In genomic region chr2:135052042-135052876, GRCh38 we compare ENCODE assay signal across 1 cellular context.
A peak's percentile ranks its signal among the peaks of the same experiment; 100 is the strongest.
TF ChIP-seq lines count a peak whose summit lies in the region.

RAB3GAP1 (plus strand) TSS chr2:135052292; CDS start chr2:135052308, 16 bp downstream.

TF ChIP-seq in HepG2, 621 proteins besides CTCF, POLR2A, EP300 and RAD21 (continued from another document and continues in another):
- TF ChIP-seq SNAPC5 (CRISPR knock-in tag; IDR thresholded peaks at IDR 0.05; ENCODE audit: borderline replicate concordance) (0 out of 2 replicates have a peak, but pooled peaks have one; percentile 54), RBM22 (optimal IDR thresholded peaks at IDR 0.05; ENCODE audit: low read length) (no peak), MXD1 (CRISPR knock-in tag; IDR thresholded peaks at IDR 0.05) (no peak), SPEN (CRISPR knock-in tag; IDR thresholded peaks at IDR 0.05; ENCODE audit: low read depth) (no peak; the same call in 1 of the 2 replicates), ZNF362 (CRISPR knock-in tag; IDR thresholded peaks at IDR 0.05; ENCODE audit: borderline replicate concordance) (no peak), NFE2L2 (IDR thresholded peaks at IDR 0.05; ENCODE audit: low read length) (no peak), THRA (CRISPR knock-in tag; IDR thresholded peaks at IDR 0.05; ENCODE audit: borderline replicate concordance) (peak; percentile 50; the same call in 1 of the 2 replicates), ZNF572 (CRISPR knock-in tag; IDR thresholded peaks at IDR 0.05) (no peak), RAD51 (IDR thresholded peaks at IDR 0.05; ENCODE audit: borderline replicate concordance) (no peak), SMAD1 (CRISPR knock-in tag; IDR thresholded peaks at IDR 0.05; ENCODE audit: borderline replicate concordance, low read depth) (0 out of 2 replicates have a peak, but pooled peaks have one; percentile 32), ZNF83 (CRISPR knock-in tag; IDR thresholded peaks at IDR 0.05; ENCODE audit: borderline replicate concordance) (peak; percentile 72; the same call in 1 of the 2 replicates), BRF2 (CRISPR knock-in tag; IDR thresholded peaks at IDR 0.05) (0 out of 2 replicates have a peak, but pooled peaks have one; percentile 50), ZNF678 (CRISPR knock-in tag; IDR thresholded peaks at IDR 0.05) (0 out of 2 replicates have a peak, but pooled peaks have one; percentile 44), ZNF546 (CRISPR knock-in tag; conservative IDR thresholded peaks at IDR 0.05) (0 out of 2 replicates have a peak, but pooled peaks have one; percentile 44), TFDP2 (CRISPR knock-in tag; IDR thresholded peaks at IDR 0.05) (no peak; the same call in 1 of the 2 replicates), ZNF687 (CRISPR knock-in tag; IDR thresholded peaks at IDR 0.05) (peak; percentile 86), ZSCAN12 (CRISPR knock-in tag; IDR thresholded peaks at IDR 0.05) (no peak), CAMTA2 (CRISPR knock-in tag; IDR thresholded peaks at IDR 0.05; ENCODE audit: borderline replicate concordance) (no peak), ZBTB25 (CRISPR knock-in tag; IDR thresholded peaks at IDR 0.05) (0 out of 2 replicates have a peak, but pooled peaks have one; percentile 17), CHD2 (IDR thresholded peaks at IDR 0.05; ENCODE audit: low read depth, low read length) (no peak), SP4 (CRISPR knock-in tag; IDR thresholded peaks at IDR 0.05) (peak; percentile 62), ZBTB34 (CRISPR knock-in tag; IDR thresholded peaks at IDR 0.05) (0 out of 2 replicates have a peak, but pooled peaks have one; percentile 52), KMT2A (CRISPR knock-in tag; IDR thresholded peaks at IDR 0.05) (peak; percentile 81), RFX5 (IDR thresholded peaks at IDR 0.05; ENCODE audit: low read depth, low read length) (no peak), ZNF432 (CRISPR knock-in tag; IDR thresholded peaks at IDR 0.05; ENCODE audit: borderline replicate concordance) (no peak), ZNF597 (CRISPR knock-in tag; IDR thresholded peaks at IDR 0.05) (no peak), PHF5A (CRISPR knock-in tag; IDR thresholded peaks at IDR 0.05; ENCODE audit: low read depth, unreplicated experiment) (peak; percentile 47), ZNF549 (CRISPR knock-in tag; IDR thresholded peaks at IDR 0.05) (no peak), MYPOP (CRISPR knock-in tag; IDR thresholded peaks at IDR 0.05) (peak; percentile 73; the same call in 1 of the 2 replicates), ZNF451 (CRISPR knock-in tag; IDR thresholded peaks at IDR 0.05) (0 out of 2 replicates have a peak, but pooled peaks have one; percentile 67), POGK (CRISPR knock-in tag; conservative IDR thresholded peaks at IDR 0.05) (peak; percentile 63; the same call in 1 of the 2 replicates), ZNF878 (CRISPR knock-in tag; IDR thresholded peaks at IDR 0.05) (peak; percentile 53; the same call in 1 of the 2 replicates), CSRNP2 (CRISPR knock-in tag; conservative IDR thresholded peaks at IDR 0.05; ENCODE audit: low read depth) (no peak)
